ENCODE assay signal across 34 cellular contexts in the genomic region with DNA sequence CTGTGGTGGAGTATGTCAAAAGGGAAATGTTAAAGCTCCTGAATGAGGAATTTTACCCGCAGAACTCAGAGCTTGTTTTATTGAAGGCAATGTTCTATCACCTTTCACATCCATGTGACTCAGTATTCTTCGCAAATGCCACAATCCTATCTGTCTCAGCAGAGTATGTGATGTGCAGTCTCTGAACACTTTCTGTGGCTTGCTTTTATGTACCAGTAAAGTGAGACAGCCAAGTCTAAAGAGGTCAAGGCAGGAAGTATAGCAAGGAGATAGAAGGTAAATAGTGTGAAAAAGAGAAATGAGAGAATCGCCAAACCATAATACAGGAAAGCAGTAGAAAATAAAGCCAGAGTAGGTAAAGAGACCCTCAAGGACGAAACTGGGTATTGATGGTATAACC.
"Had no signal": no experiment of that assay in that cellular context is flagged by ENCODE, and none has a peak within 500 bp of the region (broad histone marks: within the 10 kb centered on the region; RNA-seq: fewer than 3 reads in every experiment).

No MANE protein-coding gene starts in this region.

- H3K36me3 ChIP-seq: MG63 had no signal

- H3K27me3 ChIP-seq: MG63 had no signal

- H3K9me3 ChIP-seq: MG63 had no signal

- H3K9ac ChIP-seq: KMS-11 had no signal

- H3K4me2 ChIP-seq: KMS-11 had no signal

- DNase-seq: Karpas-422, Kasumi-1, MG63, MM.1S, MV-4-11, NCI-H1048, NCI-H1092, NCI-H1092 treated with DMSO at 0.1 percent for 48 hours, NCI-H1105, NCI-H1105 treated with DMSO at 0.1 percent for 48 hours, NCI-H1417, NCI-H1417 treated with DMSO at 0.1 percent for 48 hours, NCI-H1436, NCI-H1436 treated with DMSO at 0.1 percent for 48 hours, NCI-H146, NCI-H1694, NCI-H1694 treated with DMSO at 0.1 percent for 48 hours, NCI-H187, NCI-H187 treated with DMSO at 0.1 percent for 48 hours, NCI-H1930, NCI-H2029, NCI-H2029 treated with DMSO at 0.1 percent for 48 hours, NCI-H2081, NCI-H2081 treated with DMSO at 0.1 percent for 48 hours, NCI-H2107, NCI-H2171, NCI-H2171 treated with DMSO at 0.1 percent for 48 hours, NCI-H2227 treated with DMSO at 0.1 percent for 48 hours, NCI-H226, NCI-H345, NCI-H446, NCI-H446 treated with DMSO at 0.1 percent for 48 hours, NCI-H510A had no signal

- H3K27ac ChIP-seq: KMS-11 had no signal

- H3K4me3 ChIP-seq: MG63 had no signal
